In the genomic region with DNA sequence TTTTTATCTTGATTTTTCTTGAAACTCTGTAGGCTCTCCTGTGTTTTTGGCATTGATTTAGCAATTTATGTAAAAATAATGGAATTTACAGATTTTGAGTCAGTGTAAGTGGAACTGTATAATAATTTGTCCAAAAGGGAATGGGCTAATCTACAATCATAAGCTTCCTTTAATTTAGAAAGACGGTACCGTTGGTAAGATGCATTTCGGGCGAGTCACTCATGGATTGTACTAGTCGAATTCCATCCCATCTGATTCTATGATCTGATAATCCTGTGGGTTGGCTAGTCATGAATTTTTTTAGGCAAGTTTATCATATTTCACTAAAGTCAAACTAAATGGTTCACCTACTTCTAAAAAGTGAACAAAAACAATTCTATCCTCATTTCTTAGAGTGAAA, we compare ENCODE assay signal across 18 cellular contexts.
DNase-seq lines count a peak whose midpoint lies in the region; ATAC-seq lines count a peak whose summit lies in the region.
"Had no signal": no experiment of that assay in that cellular context is flagged by ENCODE, and none has a peak within 500 bp of the region (broad histone marks: within the 10 kb centered on the region; RNA-seq: fewer than 3 reads in every experiment).

No MANE protein-coding gene starts in this region.

- ATAC-seq in HG02840 (IDR thresholded peaks at IDR 0.05; ENCODE audit: low FRiP score, unreplicated experiment) (no peak), HG02610 (IDR thresholded peaks at IDR 0.05; ENCODE audit: unreplicated experiment) (no peak)

- H3K36me3 Mint-ChIP-seq in immature natural killer cell: peaks cover 13 to 20% (median 16%) of the 10 kb centered on the region in 3 donors

- H3K4me1 Mint-ChIP-seq in immature natural killer cell: peaks cover 0 to 4% of the 10 kb centered on the region in 2 donors
- H3K4me1 Mint-ChIP-seq: endodermal cell had no signal

- no peak overlapping the region for H3K27ac Mint-ChIP-seq in immature natural killer cell
- H3K27ac Mint-ChIP-seq: activated naive CD4-positive, alpha-beta T cell treated with anti-CD3 and anti-CD28 coated beads for 36 hours; endodermal cell; naive B cell; T-helper 2 cell treated with Interferon-gamma antibody and Interleukin-4, amounts not matched to agents 5 μg/mL and 100 μg/mL, for 36 hours had no signal

- H3K4me3 Mint-ChIP-seq in immature natural killer cell: no peak overlapping the region
- H3K4me3 Mint-ChIP-seq: activated naive CD4-positive, alpha-beta T cell treated with anti-CD3 and anti-CD28 coated beads for 36 hours; endodermal cell; naive B cell; T-helper 2 cell treated with Interferon-gamma antibody and Interleukin-4, amounts not matched to agents 5 μg/mL and 100 μg/mL, for 36 hours had no signal

- no peaks in the 10 kb centered on the region for H3K9me3 Mint-ChIP-seq in immature natural killer cell
- H3K9me3 Mint-ChIP-seq: activated naive CD4-positive, alpha-beta T cell treated with anti-CD3 and anti-CD28 coated beads for 36 hours; endodermal cell; T-helper 2 cell treated with Interferon-gamma antibody and Interleukin-4, amounts not matched to agents 5 μg/mL and 100 μg/mL, for 36 hours had no signal

- in situ Hi-C loops in ACHN (cut with HindIII; ENCODE audit: low pct_ligation_motif_present, low pct_unique_long_range_greater_than_20kb, low sequenced_read_pairs): no loop called here

- DNase-seq in ACHN (peak; percentile 11), HT1080 (ENCODE audit: low read depth) (peak; percentile 65), astrocyte of the hippocampus (ENCODE audit: low read depth, low spot score) (peak; percentile 64), glomerular visceral epithelial cell (ENCODE audit: extremely low spot score) (peak; percentile 34), immature natural killer cell (no peak)
- DNase-seq in activated CD4-positive, CD25-positive, alpha-beta regulatory T cell (lab: John Stamatoyannopoulos, UW): no peak
- DNase-seq: activated naive CD4-positive, alpha-beta T cell treated with anti-CD3 and anti-CD28 coated beads for 36 hours; DMS153; endodermal cell; hippocampal formation; left ventricle myocardium inferior; MV-4-11; naive B cell; Right ventricle myocardium superior; tibial artery had no signal

- H3K27me3 Mint-ChIP-seq in immature natural killer cell (ENCODE audit: low read depth in 3 of 3): no peaks in the 10 kb centered on the region
- H3K27me3 Mint-ChIP-seq: naive B cell had no signal

Comparison
In these comparisons a context has a peak if more than half of its experiments do, and no peak if none do; other contexts are left out.
1. DNase-seq: peak in ACHN (single experiment), HT1080 (single experiment), astrocyte of the hippocampus (single experiment) and glomerular visceral epithelial cell (single experiment); none in immature natural killer cell (0 of 3) and activated CD4-positive, CD25-positive, alpha-beta regulatory T cell (0 of 4).